In the genomic region with DNA sequence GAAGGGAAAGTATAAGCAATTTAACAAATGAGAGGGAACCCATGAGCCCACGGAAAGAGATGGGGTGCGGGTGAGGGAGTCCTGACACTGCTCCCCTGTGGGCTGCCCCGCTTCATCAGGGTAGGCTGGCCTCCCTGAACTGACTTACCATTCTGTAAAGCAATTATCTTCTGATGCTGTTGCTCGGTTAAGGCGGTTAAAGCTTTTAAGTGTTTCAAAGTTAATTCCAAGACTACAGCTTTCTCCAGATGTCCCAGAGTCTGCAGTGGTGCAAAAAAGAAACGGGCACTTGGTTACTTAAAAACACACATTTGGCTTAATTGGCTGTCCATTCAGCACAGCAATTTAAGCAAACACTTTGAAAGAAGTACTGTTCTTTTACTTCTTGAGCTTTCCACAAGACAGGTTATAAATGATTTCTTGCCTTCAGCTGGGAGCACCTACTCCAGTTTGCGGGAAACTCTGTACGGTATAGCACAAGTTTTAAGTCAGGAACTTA, we compare ENCODE assay signal across 8 cellular contexts. TPM values are rescaled to one million over a fixed set of nuclear protein-coding genes. Genes with fewer than 3 reads are reported as not detected.
DNase-seq lines count a peak whose midpoint lies in the region; ATAC-seq and TF ChIP-seq lines count a peak whose summit lies in the region.

No MANE protein-coding gene starts in this region.

- H4K20me1 ChIP-seq in PC-3 (ENCODE audit: low read length) (no peaks in the 10 kb centered on the region), osteoblast (ENCODE audit: insufficient read depth, low read length) (no peaks in the 10 kb centered on the region)

- peaks cover 84% of the 10 kb centered on the region for H3K27me3 Mint-ChIP-seq in CD4-positive, alpha-beta T cell

- H3K36me3 Mint-ChIP-seq in CD4-positive, alpha-beta T cell (ENCODE audit: low read depth) = no peaks in the 10 kb centered on the region

- CTCF ChIA-PET in CD4-positive, alpha-beta T cell (lab: Charles Lee) = interaction anchor here (1.4 kb wide), 1 partner anchor 9 kb away, joined by 3 read pairs; no protein-coding TSS in a partner anchor
- CTCF ChIA-PET in PC-3 (lab: Charles Lee) = interaction anchor here (0.8 to 1.5 kb wide), 5 partner anchors 30 to 175 kb away, joined by 3 to 6 read pairs (median 5); no protein-coding TSS in a partner anchor

- H3K4me3 ChIP-seq in PC-3 (ENCODE audit: low read length) (peak overlapping the region; percentile 77), endocrine pancreas (ENCODE audit: control insufficient read depth, insufficient read depth, low read length) (peak overlapping the region; percentile 91), osteoblast (ENCODE audit: insufficient read depth, low read length) (peak overlapping the region; percentile 70)

- POLR2A ChIA-PET in CD4-positive, alpha-beta T cell (lab: Charles Lee) = interaction anchor here (0.6 to 1.1 kb wide), 2 partner anchors 9 to 904 kb away, joined by 3 read pairs; no protein-coding TSS in a partner anchor
- POLR2A ChIA-PET in PC-3 (lab: Charles Lee; ENCODE audit: unreplicated experiment) = interaction anchor here (0.6 to 2.4 kb wide), 3 partner anchors 23 to 151 kb away, joined by 11 to 17 read pairs (median 16); no protein-coding TSS in a partner anchor

- H3K9me3 ChIP-seq in CD4-positive, alpha-beta T cell (ENCODE audit: control insufficient read depth, low read length) = no peaks in the 10 kb centered on the region
- H3K9me3 ChIP-seq in PC-3 (ENCODE audit: low read length) (no peaks in the 10 kb centered on the region), endocrine pancreas (ENCODE audit: control insufficient read depth, low read length) (no peaks in the 10 kb centered on the region), osteoblast (ENCODE audit: low read depth, low read length) (no peaks in the 10 kb centered on the region)

- no peak overlapping the region for H3K27ac ChIP-seq in CD4-positive, alpha-beta T cell (ENCODE audit: low read depth, low read length)
- H3K27ac ChIP-seq in PC-3 (ENCODE audit: low read length) = peak overlapping the region; percentile 89
- peak overlapping the region; percentile 62 for H3K27ac ChIP-seq in osteoblast (ENCODE audit: low read depth, low read length)

- no peaks in the 10 kb centered on the region for H3K9me2 ChIP-seq in PC-3 (replicated peaks; ENCODE audit: low read length)

- peaks cover 47% of the 10 kb centered on the region for H3K4me1 ChIP-seq in PC-3 (ENCODE audit: insufficient read depth, low read length)
- H3K4me1 ChIP-seq in endocrine pancreas (ENCODE audit: control insufficient read depth, insufficient read depth, low read length) = peaks cover 9% of the 10 kb centered on the region
- H3K4me1 ChIP-seq in osteoblast (ENCODE audit: insufficient read depth, low read length) = peaks cover 19% of the 10 kb centered on the region

- TSS peak; percentile 8 for BruUV-seq in PC-3 (replicated peaks; lab: Mats Ljungman, UMichigan)

- intact Hi-C loops in CD4-positive, alpha-beta T cell (cut with DNase I, micrococcal nuclease) = loop anchor here in 1 of 2 experiments (10.0 kb wide), 1 partner anchor 1181 kb away; no protein-coding TSS in a partner anchor
- intact Hi-C loops in PC-3 (cut with micrococcal nuclease) = loop anchor here (1.0 to 5.0 kb wide), 2 partner anchors 294 to 578 kb away; no protein-coding TSS in a partner anchor

- H3K27ac Mint-ChIP-seq in CD4-positive, alpha-beta T cell = no peak overlapping the region

- no peaks in the 10 kb centered on the region for H3K9me3 Mint-ChIP-seq in CD4-positive, alpha-beta T cell

- ATAC-seq in CD4-positive, alpha-beta T cell (ENCODE audit: poor library complexity) = peak; percentile 9
- no peak for ATAC-seq in PC-3

- H3K27me3 ChIP-seq in CD4-positive, alpha-beta T cell (ENCODE audit: control insufficient read depth, insufficient read depth, low read length) = peaks cover 88% of the 10 kb centered on the region
- H3K27me3 ChIP-seq in PC-3 (ENCODE audit: low read length) (no peaks in the 10 kb centered on the region), endocrine pancreas (ENCODE audit: control insufficient read depth, insufficient read depth, low read length) (peaks cover 5% of the 10 kb centered on the region), osteoblast (ENCODE audit: insufficient read depth, low read length) (peaks cover 18% of the 10 kb centered on the region)

- H3K4me2 ChIP-seq in PC-3 (ENCODE audit: low read length) (peak overlapping the region; percentile 82), osteoblast (ENCODE audit: insufficient read depth, low read length) (peak overlapping the region; percentile 97)

- H3K36me3 ChIP-seq in PC-3 (ENCODE audit: low read depth, low read length) (peaks cover 29% of the 10 kb centered on the region), endocrine pancreas (ENCODE audit: control insufficient read depth, insufficient read depth, low read length) (peaks cover 3% of the 10 kb centered on the region), osteoblast (ENCODE audit: insufficient read depth, low read length) (no peaks in the 10 kb centered on the region)

- H3K4me3 Mint-ChIP-seq in CD4-positive, alpha-beta T cell = peak overlapping the region; percentile 90

- peaks cover 77% of the 10 kb centered on the region for H3K79me2 ChIP-seq in PC-3 (ENCODE audit: low read length)
- no peaks in the 10 kb centered on the region for H3K79me2 ChIP-seq in osteoblast (ENCODE audit: insufficient read depth, low read length)

- TF ChIP-seq CTCF in CD4-positive, alpha-beta T cell (IDR thresholded peaks at IDR 0.05) = no peak
- TF ChIP-seq CTCF in PC-3 (conservative IDR thresholded peaks at IDR 0.05; ENCODE audit: low read depth, low read length) = peak; percentile 7; the same call in 1 of the 2 replicates
- TF ChIP-seq CTCF in osteoblast (IDR thresholded peaks at IDR 0.05; ENCODE audit: extremely low read depth, low read depth, low read length) = no peak

- H2AFZ ChIP-seq in PC-3 (ENCODE audit: low read length) (peak overlapping the region; percentile 43), osteoblast (ENCODE audit: low read length) (peak overlapping the region; percentile 83)

- H3K9ac ChIP-seq in PC-3 (ENCODE audit: low read length) = peak overlapping the region; percentile 90
- peak overlapping the region; percentile 14 for H3K9ac ChIP-seq in endocrine pancreas (ENCODE audit: control insufficient read depth, insufficient read depth, low read length)

- H3F3A ChIP-seq in PC-3 (ENCODE audit: low read length, unreplicated experiment) = peaks cover 9% of the 10 kb centered on the region

- DNase-seq in CD4-positive, alpha-beta T cell = no peak
- DNase-seq in PC-3 = peak; percentile 44
- DNase-seq in osteoblast (ENCODE audit: insufficient read length, low spot score, missing footprints) = no peak
- no peak for DNase-seq in D341Med (ENCODE audit: low spot score)
- DNase-seq in RKO (ENCODE audit: low spot score) = no peak
- DNase-seq in ecto neural progenitor cell (ENCODE audit: low spot score) = no peak
- no peak for DNase-seq in NCI-H774 (lab: John Stamatoyannopoulos, UW)

- H3K4me1 Mint-ChIP-seq in CD4-positive, alpha-beta T cell (ENCODE audit: low read depth) = peaks cover 38% of the 10 kb centered on the region

RNA-seq across cellular contexts. Expression of a gene that starts 1.3 kb away (rescaled TPM):
- not detected for total RNA-seq in CD4-positive, alpha-beta T cell
- total RNA-seq in PC-3 (2014; rRNA removed) (77.6 and 81.0 TPM in 2 replicates), osteoblast (4.3 and 4.7 TPM in 2 replicates)

Comparison
In these comparisons a context has a peak if more than half of its experiments do, and no peak if none do; other contexts are left out.
1. RNA of a gene that starts 1.3 kb away (total RNA-seq): 77.6 to 81.0 TPM in PC-3; 4.3 to 4.7 TPM in osteoblast and not detected in CD4-positive, alpha-beta T cell; every median in the first group is over 10 times any median in the second.
2. Peak in every context shown above with its lines, with median percentiles within 50 percentile points of each other: H3K4me3 ChIP-seq.